ENCODE assay signal across 12 cellular contexts in genomic region chr2:40282428-40282827, GRCh38.
DNase-seq lines count a peak whose midpoint lies in the region; ATAC-seq, FAIRE-seq and TF ChIP-seq lines count a peak whose summit lies in the region.
"Had no signal": no experiment of that assay in that cellular context is flagged by ENCODE, and none has a peak within 500 bp of the region (broad histone marks: within the 10 kb centered on the region; RNA-seq: fewer than 3 reads in every experiment).

No MANE protein-coding gene starts in this region.

- H3K4me1 ChIP-seq in esophagus muscularis mucosa (peaks cover 50 to 84% (median 79%) of the 10 kb centered on the region in 4 donors), Peyer's patch (peaks cover 0 to 8% (median 0%) of the 10 kb centered on the region in 4 donors)

- POLR2A ChIA-PET in naive thymus-derived CD8-positive, alpha-beta T cell (lab: Charles Lee) = no interaction called here

- TF ChIP-seq POLR2A in GM12891 (IDR thresholded peaks at IDR 0.05; ENCODE audit: low read depth, low read length) = no peak
- no peak for TF ChIP-seq POLR2A in esophagus muscularis mucosa (IDR thresholded peaks at IDR 0.05; ENCODE audit: low read depth)
- no peak for TF ChIP-seq POLR2A in Peyer's patch (IDR thresholded peaks at IDR 0.05)

- H3K27ac ChIP-seq in esophagus muscularis mucosa (replicated peaks in 1 of 4) (peak overlapping the region; percentile 73 to 81 (median 78)), Peyer's patch (peak overlapping the region in 2 of 4 donors; percentile 45 to 68)

- peaks cover 0 to 7% (median 0%) of the 10 kb centered on the region in 5 donors for H3K27me3 Mint-ChIP-seq in naive thymus-derived CD8-positive, alpha-beta T cell

- FAIRE-seq in GM12891 (lab: Jason Lieb, UNC) = peak; percentile 54

- peak; percentile 42 for ATAC-seq in HG03025 (IDR thresholded peaks at IDR 0.05; ENCODE audit: low FRiP score, unreplicated experiment)
- no peak for ATAC-seq in HG02840 (IDR thresholded peaks at IDR 0.05; ENCODE audit: low FRiP score, unreplicated experiment)
- no peak for ATAC-seq in naive thymus-derived CD8-positive, alpha-beta T cell
- ATAC-seq: activated T-cell treated with anti-CD3 and anti-CD28 coated beads, Interleukin-2, amount 50 U/mL, for 4 hours had no signal

- no peak for TF ChIP-seq EP300 in esophagus muscularis mucosa (IDR thresholded peaks at IDR 0.05)

- H3K9me3 Mint-ChIP-seq in naive thymus-derived CD8-positive, alpha-beta T cell = no peaks in the 10 kb centered on the region
- H3K9me3 Mint-ChIP-seq: activated T-cell treated with anti-CD3 and anti-CD28 coated beads, Interleukin-2, amount 50 U/mL, for 4 hours; nephron progenitor cell had no signal

- DNase-seq in GM12891 (ENCODE audit: insufficient read length, low spot score) (no peak), esophagus muscularis mucosa (ENCODE audit: extremely low spot score) (no peak), renal cortical epithelial cell (ENCODE audit: low read depth) (peak; percentile 28), MV-4-11 (lab: John Stamatoyannopoulos, UW) (no peak), Peyer's patch (no peak)
- no peak for DNase-seq in naive thymus-derived CD8-positive, alpha-beta T cell
- DNase-seq: activated T-cell treated with anti-CD3 and anti-CD28 coated beads, Interleukin-2, amount 50 U/mL, for 4 hours; NCI-H1105 treated with DMSO at 0.1 percent for 48 hours; nephron progenitor cell; SK-N-SH had no signal

- intact Hi-C loops in esophagus muscularis mucosa (cut with DNase I) = no loop called here

- H3K27me3 ChIP-seq in esophagus muscularis mucosa = no peaks in the 10 kb centered on the region
- H3K27me3 ChIP-seq in Peyer's patch = no peaks in the 10 kb centered on the region

- peak overlapping the region in 1 of 10 donors; percentile 34 for H3K4me3 Mint-ChIP-seq in naive thymus-derived CD8-positive, alpha-beta T cell
- H3K4me3 Mint-ChIP-seq: activated T-cell treated with anti-CD3 and anti-CD28 coated beads, Interleukin-2, amount 50 U/mL, for 4 hours; nephron progenitor cell had no signal

- WGBS in esophagus muscularis mucosa = 55% methylated on average over 7 of the region's 7 CpGs

- H3K36me3 ChIP-seq in esophagus muscularis mucosa = no peaks in the 10 kb centered on the region
- no peaks in the 10 kb centered on the region for H3K36me3 ChIP-seq in Peyer's patch

- TF ChIP-seq CTCF in esophagus muscularis mucosa (IDR thresholded peaks at IDR 0.05) = no peak
- TF ChIP-seq CTCF in Peyer's patch (IDR thresholded peaks at IDR 0.05) = no peak

- H3K4me3 ChIP-seq in esophagus muscularis mucosa = peak overlapping the region; percentile 26 to 45 (median 38)
- H3K4me3 ChIP-seq in Peyer's patch = peak overlapping the region in 1 of 4 donors; percentile 19

- no peaks in the 10 kb centered on the region for H3K9me3 ChIP-seq in esophagus muscularis mucosa
- H3K9me3 ChIP-seq in Peyer's patch = no peaks in the 10 kb centered on the region
- H3K9me3 ChIP-seq: SK-N-SH had no signal

- no peak overlapping the region for H3K27ac Mint-ChIP-seq in naive thymus-derived CD8-positive, alpha-beta T cell
- H3K27ac Mint-ChIP-seq: nephron progenitor cell had no signal

- no peaks in the 10 kb centered on the region for H3K36me3 Mint-ChIP-seq in naive thymus-derived CD8-positive, alpha-beta T cell

- peaks cover 0 to 20% (median 0%) of the 10 kb centered on the region in 4 donors for H3K4me1 Mint-ChIP-seq in naive thymus-derived CD8-positive, alpha-beta T cell
- H3K4me1 Mint-ChIP-seq: nephron progenitor cell had no signal

TF ChIP-seq in GM12891, 5 proteins besides CTCF, POLR2A, EP300 and RAD21:
- TF ChIP-seq PAX5 (IDR thresholded peaks at IDR 0.05; ENCODE audit: insufficient read depth, low read length, severe bottlenecking) = no peak
- TF ChIP-seq SPI1 (IDR thresholded peaks at IDR 0.05; ENCODE audit: low read depth, low read length) = no peak
- no peak for TF ChIP-seq POU2F2 (IDR thresholded peaks at IDR 0.05; ENCODE audit: low read depth, low read length)
- TF ChIP-seq POLR2AphosphoS5 (IDR thresholded peaks at IDR 0.05; ENCODE audit: low read depth, low read length) = no peak
- TF ChIP-seq TAF1 (IDR thresholded peaks at IDR 0.05; ENCODE audit: low read depth, low read length) = no peak
